9 cellular contexts compared by ENCODE assay signal in genomic region chr22:23716811-23717801, GRCh38. TPM values are rescaled to one million over a fixed set of nuclear protein-coding genes. Genes with fewer than 3 reads are reported as not detected.
A peak's percentile ranks its signal among the peaks of the same experiment; 100 is the strongest.
DNase-seq lines count a peak whose midpoint lies in the region; ATAC-seq and TF ChIP-seq lines count a peak whose summit lies in the region.
"Had no signal": no experiment of that assay in that cellular context is flagged by ENCODE, and none has a peak within 500 bp of the region (broad histone marks: within the 10 kb centered on the region; RNA-seq: fewer than 3 reads in every experiment).

No MANE protein-coding gene starts in this region.

- H3K9ac ChIP-seq in BLaER1 treated with 17β-estradiol and CSF1 and Interleukin-3, amounts not matched to agents 10 nM and 100 nM = peak overlapping the region; percentile 86 to 93 (median 91)

- peaks cover 25 to 32% (median 26%) of the 10 kb centered on the region in 11 experiments for H3K36me3 ChIP-seq in BLaER1 treated with 17β-estradiol and CSF1 and Interleukin-3, amounts not matched to agents 10 nM and 100 nM

- peak overlapping the region; percentile 80 for H3K4me3 Mint-ChIP-seq in activated T-cell treated with anti-CD3 and anti-CD28 coated beads, Interleukin-2, amount 50 U/mL, for 24 hours

- DNase-seq in HuH-7 (ENCODE audit: low spot score) = peak; percentile 88
- peak; percentile 96 for DNase-seq in OCI-M1 (lab: John Stamatoyannopoulos, UW)
- peak; percentile 90 for DNase-seq in activated T-cell treated with anti-CD3 and anti-CD28 coated beads, Interleukin-2, amount 50 U/mL, for 24 hours
- peak; percentile 91 to 93 for DNase-seq in erythroblast (lab: John Stamatoyannopoulos, UW)
- peak; percentile 85 for DNase-seq in mucosa of gallbladder (ENCODE audit: low spot score)
- peak; percentile 50 to 66 for DNase-seq in stimulated activated CD8-positive, alpha-beta memory T cell treated with anti-CD3 and anti-CD28 coated beads, Interleukin-4, amount 100 ng/mL, for 1 hour (ENCODE audit: low read depth in 2 of 2, low spot score in 1 of 2)

- peak; percentile 79 for ATAC-seq in GM19395 (IDR thresholded peaks at IDR 0.05; ENCODE audit: unreplicated experiment)

- H3K36me3 Mint-ChIP-seq in activated T-cell treated with anti-CD3 and anti-CD28 coated beads, Interleukin-2, amount 50 U/mL, for 24 hours (ENCODE audit: low read depth) = peaks cover 29% of the 10 kb centered on the region

- no peaks in the 10 kb centered on the region for H3K27me3 Mint-ChIP-seq in activated T-cell treated with anti-CD3 and anti-CD28 coated beads, Interleukin-2, amount 50 U/mL, for 24 hours

- H3K9me3 Mint-ChIP-seq in activated T-cell treated with anti-CD3 and anti-CD28 coated beads, Interleukin-2, amount 50 U/mL, for 24 hours = no peaks in the 10 kb centered on the region

- peak overlapping the region; percentile 72 to 97 (median 93) for H3K4me2 ChIP-seq in BLaER1 treated with 17β-estradiol and CSF1 and Interleukin-3, amounts not matched to agents 10 nM and 100 nM

- peak overlapping the region; percentile 74 to 90 (median 84) for H3K27ac ChIP-seq in BLaER1 treated with 17β-estradiol and CSF1 and Interleukin-3, amounts not matched to agents 10 nM and 100 nM

- H3K4me1 Mint-ChIP-seq in activated T-cell treated with anti-CD3 and anti-CD28 coated beads, Interleukin-2, amount 50 U/mL, for 24 hours (ENCODE audit: low read depth) = peaks cover 27% of the 10 kb centered on the region

- H3K27ac Mint-ChIP-seq in activated T-cell treated with anti-CD3 and anti-CD28 coated beads, Interleukin-2, amount 50 U/mL, for 24 hours = peak overlapping the region; percentile 88

- no peaks in the 10 kb centered on the region for H3K27me3 ChIP-seq in BLaER1 treated with 17β-estradiol and CSF1 and Interleukin-3, amounts not matched to agents 10 nM and 100 nM

- no peaks in the 10 kb centered on the region for H3K9me3 ChIP-seq in BLaER1 treated with 17β-estradiol and CSF1 and Interleukin-3, amounts not matched to agents 10 nM and 100 nM (replicated peaks in 1 of 11)

- H4K20me1 ChIP-seq in BLaER1 treated with 17β-estradiol and CSF1 and Interleukin-3, amounts not matched to agents 10 nM and 100 nM = peaks cover 5 to 35% (median 23%) of the 10 kb centered on the region in 11 experiments; a peak in 16 of 22 replicates

- peak; percentile 84 for TF ChIP-seq POLR2A in erythroblast (IDR thresholded peaks at IDR 0.05; ENCODE audit: low read length)

- peak overlapping the region; percentile 73 to 97 (median 90) for H3K4me3 ChIP-seq in BLaER1 treated with 17β-estradiol and CSF1 and Interleukin-3, amounts not matched to agents 10 nM and 100 nM

- peaks cover 18 to 46% (median 37%) of the 10 kb centered on the region in 10 experiments for H3K4me1 ChIP-seq in BLaER1 treated with 17β-estradiol and CSF1 and Interleukin-3, amounts not matched to agents 10 nM and 100 nM

RNA-seq across cellular contexts. Expression of gene RGL4, which starts 26.3 kb away (rescaled TPM):
- total RNA-seq in mucosa of gallbladder = 0.49 TPM

RNA-seq across cellular contexts. Expression of gene ZNF70, which starts 33.8 kb away (rescaled TPM):
- 6.8 TPM for total RNA-seq in mucosa of gallbladder

RNA-seq across cellular contexts. Expression of gene VPREB3, which starts 37.1 kb away (rescaled TPM):
- total RNA-seq in mucosa of gallbladder = not detected
- total RNA-seq: T-helper 2 cell treated with Interferon-gamma antibody and Interleukin-4, amounts not matched to agents 100 ng/mL and 5 ng/mL, for 36 hours had no signal

RNA-seq across cellular contexts. Expression of gene C22orf15, which starts 45.7 kb away (rescaled TPM):
- 1.8 TPM for total RNA-seq in mucosa of gallbladder

RNA-seq across cellular contexts. Expression of gene CHCHD10, which starts 50.7 kb away (rescaled TPM):
- 148 TPM for total RNA-seq in mucosa of gallbladder

Comparison
In these comparisons a context has a peak if more than half of its experiments do, and no peak if none do; other contexts are left out.
1. Peak in every context shown above with its lines: DNase-seq, ATAC-seq, H3K4me3 ChIP-seq and H3K27ac ChIP-seq.